ENCODE assay signal across 8 cellular contexts in genomic region chr10:99234067-99234738, GRCh38. TPM values are rescaled to one million over a fixed set of nuclear protein-coding genes. Genes with fewer than 3 reads are reported as not detected.
DNase-seq lines count a peak whose midpoint lies in the region; ATAC-seq and TF ChIP-seq lines count a peak whose summit lies in the region.

No MANE protein-coding gene starts in this region.

- H3K4me3 ChIP-seq in right lobe of liver, result peak overlapping the region; percentile 14 to 41 (median 34)

- peak; percentile 72 for DNase-seq in activated CD4-positive, alpha-beta T cell treated with anti-CD3 and anti-CD28 coated beads for 36 hours
- no peak for DNase-seq in activated CD4-positive, alpha-beta T cell treated with anti-CD3 and anti-CD28 coated beads, Interleukin-2, amount 50 U/mL, for 1 hour
- DNase-seq in OCI-M1 (lab: John Stamatoyannopoulos, UW) (peak; percentile 85), cerebellar cortex (ENCODE audit: low spot score) (peak; percentile 9), right lobe of liver (peak; percentile 55 to 75 (median 72)), amniotic stem cell (lab: John Stamatoyannopoulos, UW) (no peak)
- DNase-seq in stimulated activated CD8-positive, alpha-beta memory T cell treated with anti-CD3 and anti-CD28 coated beads, Interleukin-2, amount 100 ng/mL, for 48 hours (ENCODE audit: low read depth in 2 of 2), result peak; percentile 33 to 42

- ATAC-seq in activated CD4-positive, alpha-beta T cell treated with anti-CD3 and anti-CD28 coated beads for 36 hours, result peak; percentile 81
- ATAC-seq in HG02798 (IDR thresholded peaks at IDR 0.05; ENCODE audit: poor library complexity, unreplicated experiment), result peak; percentile 96
- ATAC-seq in right lobe of liver, result peak; percentile 81 to 92 (median 86)

- H3K4me3 Mint-ChIP-seq in activated CD4-positive, alpha-beta T cell treated with anti-CD3 and anti-CD28 coated beads for 36 hours, result peak overlapping the region; percentile 58

- H3K4me1 Mint-ChIP-seq in activated CD4-positive, alpha-beta T cell treated with anti-CD3 and anti-CD28 coated beads for 36 hours, result peaks cover 23% of the 10 kb centered on the region

- intact Hi-C loops in activated CD4-positive, alpha-beta T cell treated with anti-CD3 and anti-CD28 coated beads for 36 hours (cut with DNase I, micrococcal nuclease), result loop anchor here (5.0 to 10.0 kb wide), 3 partner anchors 98 to 293 kb away; no protein-coding TSS in a partner anchor
- intact Hi-C loops in right lobe of liver (cut with DNase I), result no loop called here

- TF ChIP-seq CTCF in right lobe of liver (IDR thresholded peaks at IDR 0.05), result no peak

- H3K36me3 Mint-ChIP-seq in activated CD4-positive, alpha-beta T cell treated with anti-CD3 and anti-CD28 coated beads for 36 hours (ENCODE audit: low read depth), result peaks cover 1% of the 10 kb centered on the region

- peaks cover 71% of the 10 kb centered on the region for H3K27me3 Mint-ChIP-seq in activated CD4-positive, alpha-beta T cell treated with anti-CD3 and anti-CD28 coated beads for 36 hours

- H3K36me3 ChIP-seq in right lobe of liver, result no peaks in the 10 kb centered on the region

- POLR2A ChIA-PET in activated CD4-positive, alpha-beta T cell treated with anti-CD3 and anti-CD28 coated beads for 36 hours (lab: Charles Lee), result no interaction called here

- H3K27ac Mint-ChIP-seq in activated CD4-positive, alpha-beta T cell treated with anti-CD3 and anti-CD28 coated beads for 36 hours, result no peak overlapping the region

- TF ChIP-seq POLR2A in right lobe of liver (IDR thresholded peaks at IDR 0.05), result no peak

- CTCF ChIA-PET in activated CD4-positive, alpha-beta T cell treated with anti-CD3 and anti-CD28 coated beads for 36 hours (lab: Charles Lee), result interaction anchor here (1.0 to 1.8 kb wide), 2 partner anchors 11 to 12 kb away, joined by 3 to 4 read pairs; no protein-coding TSS in a partner anchor

- no peaks in the 10 kb centered on the region for H3K9me3 ChIP-seq in right lobe of liver

- no peak overlapping the region for H3K27ac ChIP-seq in right lobe of liver

- 4% methylated on average over 26 of the region's 45 CpGs for WGBS in right lobe of liver (ENCODE audit: insufficient coverage, low coverage, low lambda C conversion rate, missing lambda C conversion rate)

- H3K4me1 ChIP-seq in right lobe of liver, result peaks cover 0 to 21% (median 5%) of the 10 kb centered on the region in 4 donors

- peaks cover 8 to 38% of the 10 kb centered on the region in 2 donors for H3K27me3 ChIP-seq in right lobe of liver

- H3K9me3 Mint-ChIP-seq in activated CD4-positive, alpha-beta T cell treated with anti-CD3 and anti-CD28 coated beads for 36 hours (ENCODE audit: low read depth), result no peaks in the 10 kb centered on the region

RNA-seq across cellular contexts. Expression of gene HPSE2, which starts 1.4 kb away (rescaled TPM):
- not detected for total RNA-seq in activated CD4-positive, alpha-beta T cell treated with anti-CD3 and anti-CD28 coated beads for 36 hours
- not detected for total RNA-seq in right lobe of liver

Comparison
In these comparisons a context has a peak if more than half of its experiments do, and no peak if none do; other contexts are left out.
1. DNase-seq: peak in activated CD4-positive, alpha-beta T cell treated with anti-CD3 and anti-CD28 coated beads for 36 hours (single experiment), OCI-M1 (single experiment), cerebellar cortex (single experiment), right lobe of liver (3 of 3) and stimulated activated CD8-positive, alpha-beta memory T cell treated with anti-CD3 and anti-CD28 coated beads, Interleukin-2, amount 100 ng/mL, for 48 hours (2 of 2); none in activated CD4-positive, alpha-beta T cell treated with anti-CD3 and anti-CD28 coated beads, Interleukin-2, amount 50 U/mL, for 1 hour (single experiment) and amniotic stem cell (single experiment).
2. intact Hi-C loops: an anchor here in activated CD4-positive, alpha-beta T cell treated with anti-CD3 and anti-CD28 coated beads for 36 hours (5.0 to 10.0 kb wide); none called in right lobe of liver.
3. Peak in every context shown above with its lines, with median percentiles within 50 percentile points of each other: ATAC-seq.